In the genomic region with DNA sequence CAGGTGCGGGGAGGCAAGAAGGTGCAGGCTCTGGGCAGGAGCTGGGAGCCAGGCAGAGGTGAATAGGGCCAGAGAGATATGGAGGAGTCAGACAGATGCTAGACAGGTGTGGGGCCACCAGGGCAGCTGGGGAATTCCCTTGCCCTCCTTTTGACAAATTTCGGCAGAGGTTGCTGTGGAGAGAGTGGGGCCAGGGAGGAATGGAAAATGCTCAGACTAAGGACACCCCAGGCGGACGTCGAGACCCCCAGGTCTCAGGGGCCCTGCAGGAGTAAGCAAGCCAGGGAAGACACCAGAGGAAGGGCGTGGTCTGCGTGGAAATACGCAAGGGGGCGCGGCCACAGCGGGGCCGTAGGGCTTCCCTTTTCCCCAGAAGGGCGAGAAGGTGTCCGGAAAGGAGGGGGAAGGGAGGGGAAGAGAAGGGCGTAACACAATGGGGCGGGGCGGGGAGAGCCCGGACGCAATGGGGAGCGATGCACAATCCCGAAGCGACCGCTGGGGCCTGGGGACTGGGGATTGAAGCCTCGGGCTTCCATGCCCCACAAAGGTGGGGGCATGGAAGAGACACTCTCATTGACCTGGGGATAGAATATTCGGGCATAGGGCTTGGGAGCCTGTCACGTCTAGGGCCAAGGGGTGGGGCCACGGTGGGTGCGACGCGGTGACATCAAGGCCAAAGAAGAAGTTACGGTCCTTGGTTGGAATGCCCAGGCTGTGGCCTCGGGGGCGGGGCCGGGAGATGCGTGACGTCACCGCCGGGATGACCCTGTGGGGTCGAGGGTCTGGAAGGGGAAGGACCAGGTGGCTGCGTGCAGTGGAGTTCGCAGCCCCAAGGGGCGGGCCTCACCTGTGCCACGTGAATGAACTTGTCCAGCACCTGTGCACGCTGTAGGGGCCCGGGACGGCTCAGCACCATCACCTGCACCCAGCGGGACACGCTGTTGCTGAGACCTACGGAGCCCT, we compare ENCODE assay signal across 1 cellular context.
TF ChIP-seq lines count a peak whose summit lies in the region.

No MANE protein-coding gene starts in this region.

TF ChIP-seq in HEK293, 187 proteins besides CTCF, POLR2A, EP300 and RAD21 (continued from another document and continues in another):
- peak; percentile 60 for TF ChIP-seq ZBTB17 (tag by site-specific recombination; IDR thresholded peaks at IDR 0.05)
- peak; percentile 99 for TF ChIP-seq KLF1 (tag by site-specific recombination; IDR thresholded peaks at IDR 0.05)
- no peak for TF ChIP-seq HOXC10 (CRISPR knock-in tag; IDR thresholded peaks at IDR 0.05)
- no peak for TF ChIP-seq OVOL3 (tag by site-specific recombination; IDR thresholded peaks at IDR 0.05)
- TF ChIP-seq HOXA7 (CRISPR knock-in tag; IDR thresholded peaks at IDR 0.05; ENCODE audit: borderline replicate concordance), result no peak
- TF ChIP-seq IKZF3 (tag by site-specific recombination; IDR thresholded peaks at IDR 0.05), result peak; percentile 67
- TF ChIP-seq ZNF324 (tag by site-specific recombination; IDR thresholded peaks at IDR 0.05), result no peak; the same call in 1 of the 2 replicates
- peak; percentile 94 for TF ChIP-seq ZBTB8A (tag by site-specific recombination; IDR thresholded peaks at IDR 0.05)
- TF ChIP-seq, protein P1, sequence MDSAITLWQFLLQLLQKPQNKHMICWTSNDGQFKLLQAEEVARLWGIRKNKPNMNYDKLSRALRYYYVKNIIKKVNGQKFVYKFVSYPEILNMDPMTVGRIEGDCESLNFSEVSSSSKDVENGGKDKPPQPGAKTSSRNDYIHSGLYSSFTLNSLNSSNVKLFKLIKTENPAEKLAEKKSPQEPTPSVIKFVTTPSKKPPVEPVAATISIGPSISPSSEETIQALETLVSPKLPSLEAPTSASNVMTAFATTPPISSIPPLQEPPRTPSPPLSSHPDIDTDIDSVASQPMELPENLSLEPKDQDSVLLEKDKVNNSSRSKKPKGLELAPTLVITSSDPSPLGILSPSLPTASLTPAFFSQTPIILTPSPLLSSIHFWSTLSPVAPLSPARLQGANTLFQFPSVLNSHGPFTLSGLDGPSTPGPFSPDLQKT (IDR thresholded peaks at IDR 0.05; ENCODE audit: borderline replicate concordance, low read depth, low read length), result no peak
- 0 out of 2 replicates have a peak, but pooled peaks have one; percentile 10 for TF ChIP-seq ZNF791 (tag by site-specific recombination; IDR thresholded peaks at IDR 0.05)
- TF ChIP-seq ZNF394 (tag by site-specific recombination; IDR thresholded peaks at IDR 0.05; ENCODE audit: borderline replicate concordance), result no peak
- no peak for TF ChIP-seq ZNF76 (tag by site-specific recombination; IDR thresholded peaks at IDR 0.05; ENCODE audit: borderline replicate concordance, low read depth)
- no peak for TF ChIP-seq SETDB1 (IDR thresholded peaks at IDR 0.05; ENCODE audit: insufficient read length, low read length)
- no peak for TF ChIP-seq ZSCAN30 (tag by site-specific recombination; IDR thresholded peaks at IDR 0.05)
- TF ChIP-seq ZNF558 (tag by site-specific recombination; IDR thresholded peaks at IDR 0.05), result no peak
- TF ChIP-seq, protein P2, sequence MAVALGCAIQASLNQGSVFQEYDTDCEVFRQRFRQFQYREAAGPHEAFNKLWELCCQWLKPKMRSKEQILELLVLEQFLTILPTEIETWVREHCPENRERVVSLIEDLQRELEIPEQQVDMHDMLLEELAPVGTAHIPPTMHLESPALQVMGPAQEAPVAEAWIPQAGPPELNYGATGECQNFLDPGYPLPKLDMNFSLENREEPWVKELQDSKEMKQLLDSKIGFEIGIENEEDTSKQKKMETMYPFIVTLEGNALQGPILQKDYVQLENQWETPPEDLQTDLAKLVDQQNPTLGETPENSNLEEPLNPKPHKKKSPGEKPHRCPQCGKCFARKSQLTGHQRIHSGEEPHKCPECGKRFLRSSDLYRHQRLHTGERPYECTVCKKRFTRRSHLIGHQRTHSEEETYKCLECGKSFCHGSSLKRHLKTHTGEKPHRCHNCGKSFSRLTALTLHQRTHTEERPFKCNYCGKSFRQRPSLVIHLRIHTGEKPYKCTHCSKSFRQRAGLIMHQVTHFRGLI (tag by site-specific recombination; IDR thresholded peaks at IDR 0.05), result peak; percentile 74
- TF ChIP-seq, protein P3, sequence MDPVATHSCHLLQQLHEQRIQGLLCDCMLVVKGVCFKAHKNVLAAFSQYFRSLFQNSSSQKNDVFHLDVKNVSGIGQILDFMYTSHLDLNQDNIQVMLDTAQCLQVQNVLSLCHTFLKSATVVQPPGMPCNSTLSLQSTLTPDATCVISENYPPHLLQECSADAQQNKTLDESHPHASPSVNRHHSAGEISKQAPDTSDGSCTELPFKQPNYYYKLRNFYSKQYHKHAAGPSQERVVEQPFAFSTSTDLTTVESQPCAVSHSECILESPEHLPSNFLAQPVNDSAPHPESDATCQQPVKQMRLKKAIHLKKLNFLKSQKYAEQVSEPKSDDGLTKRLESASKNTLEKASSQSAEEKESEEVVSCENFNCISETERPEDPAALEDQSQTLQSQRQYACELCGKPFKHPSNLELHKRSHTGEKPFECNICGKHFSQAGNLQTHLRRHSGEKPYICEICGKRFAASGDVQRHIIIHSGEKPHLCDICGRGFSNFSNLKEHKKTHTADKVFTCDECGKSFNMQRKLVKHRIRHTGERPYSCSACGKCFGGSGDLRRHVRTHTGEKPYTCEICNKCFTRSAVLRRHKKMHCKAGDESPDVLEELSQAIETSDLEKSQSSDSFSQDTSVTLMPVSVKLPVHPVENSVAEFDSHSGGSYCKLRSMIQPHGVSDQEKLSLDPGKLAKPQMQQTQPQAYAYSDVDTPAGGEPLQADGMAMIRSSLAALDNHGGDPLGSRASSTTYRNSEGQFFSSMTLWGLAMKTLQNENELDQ (tag by site-specific recombination; IDR thresholded peaks at IDR 0.05; ENCODE audit: low read depth), result no peak
- no peak for TF ChIP-seq ZNF19 (tag by site-specific recombination; IDR thresholded peaks at IDR 0.05; ENCODE audit: low read depth)
- TF ChIP-seq GFI1B (tag by site-specific recombination; IDR thresholded peaks at IDR 0.05), result no peak
- no peak for TF ChIP-seq ZNF37A (tag by site-specific recombination; IDR thresholded peaks at IDR 0.05)
- TF ChIP-seq, protein P4, sequence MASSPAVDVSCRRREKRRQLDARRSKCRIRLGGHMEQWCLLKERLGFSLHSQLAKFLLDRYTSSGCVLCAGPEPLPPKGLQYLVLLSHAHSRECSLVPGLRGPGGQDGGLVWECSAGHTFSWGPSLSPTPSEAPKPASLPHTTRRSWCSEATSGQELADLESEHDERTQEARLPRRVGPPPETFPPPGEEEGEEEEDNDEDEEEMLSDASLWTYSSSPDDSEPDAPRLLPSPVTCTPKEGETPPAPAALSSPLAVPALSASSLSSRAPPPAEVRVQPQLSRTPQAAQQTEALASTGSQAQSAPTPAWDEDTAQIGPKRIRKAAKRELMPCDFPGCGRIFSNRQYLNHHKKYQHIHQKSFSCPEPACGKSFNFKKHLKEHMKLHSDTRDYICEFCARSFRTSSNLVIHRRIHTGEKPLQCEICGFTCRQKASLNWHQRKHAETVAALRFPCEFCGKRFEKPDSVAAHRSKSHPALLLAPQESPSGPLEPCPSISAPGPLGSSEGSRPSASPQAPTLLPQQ (tag by site-specific recombination; IDR thresholded peaks at IDR 0.05), result peak; percentile 50; the same call in 1 of the 2 replicates
- TF ChIP-seq ZBTB20 (tag by site-specific recombination; IDR thresholded peaks at IDR 0.05), result peak; percentile 14; the same call in 1 of the 2 replicates
- TF ChIP-seq ZNF292 (tag by site-specific recombination; IDR thresholded peaks at IDR 0.05; ENCODE audit: borderline replicate concordance, low read depth), result no peak
- TF ChIP-seq SCRT1 (tag by site-specific recombination; IDR thresholded peaks at IDR 0.05; ENCODE audit: borderline replicate concordance), result 0 out of 2 replicates have a peak, but pooled peaks have one; percentile 39
- no peak for TF ChIP-seq OSR2 (tag by site-specific recombination; IDR thresholded peaks at IDR 0.05)
- TF ChIP-seq, protein P5, sequence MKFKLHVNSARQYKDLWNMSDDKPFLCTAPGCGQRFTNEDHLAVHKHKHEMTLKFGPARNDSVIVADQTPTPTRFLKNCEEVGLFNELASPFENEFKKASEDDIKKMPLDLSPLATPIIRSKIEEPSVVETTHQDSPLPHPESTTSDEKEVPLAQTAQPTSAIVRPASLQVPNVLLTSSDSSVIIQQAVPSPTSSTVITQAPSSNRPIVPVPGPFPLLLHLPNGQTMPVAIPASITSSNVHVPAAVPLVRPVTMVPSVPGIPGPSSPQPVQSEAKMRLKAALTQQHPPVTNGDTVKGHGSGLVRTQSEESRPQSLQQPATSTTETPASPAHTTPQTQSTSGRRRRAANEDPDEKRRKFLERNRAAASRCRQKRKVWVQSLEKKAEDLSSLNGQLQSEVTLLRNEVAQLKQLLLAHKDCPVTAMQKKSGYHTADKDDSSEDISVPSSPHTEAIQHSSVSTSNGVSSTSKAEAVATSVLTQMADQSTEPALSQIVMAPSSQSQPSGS (tag by site-specific recombination; IDR thresholded peaks at IDR 0.05; ENCODE audit: low read depth), result peak; percentile 98
- peak; percentile 47 for TF ChIP-seq ZNF600 (tag by site-specific recombination; IDR thresholded peaks at IDR 0.05)
- TF ChIP-seq, protein P6, sequence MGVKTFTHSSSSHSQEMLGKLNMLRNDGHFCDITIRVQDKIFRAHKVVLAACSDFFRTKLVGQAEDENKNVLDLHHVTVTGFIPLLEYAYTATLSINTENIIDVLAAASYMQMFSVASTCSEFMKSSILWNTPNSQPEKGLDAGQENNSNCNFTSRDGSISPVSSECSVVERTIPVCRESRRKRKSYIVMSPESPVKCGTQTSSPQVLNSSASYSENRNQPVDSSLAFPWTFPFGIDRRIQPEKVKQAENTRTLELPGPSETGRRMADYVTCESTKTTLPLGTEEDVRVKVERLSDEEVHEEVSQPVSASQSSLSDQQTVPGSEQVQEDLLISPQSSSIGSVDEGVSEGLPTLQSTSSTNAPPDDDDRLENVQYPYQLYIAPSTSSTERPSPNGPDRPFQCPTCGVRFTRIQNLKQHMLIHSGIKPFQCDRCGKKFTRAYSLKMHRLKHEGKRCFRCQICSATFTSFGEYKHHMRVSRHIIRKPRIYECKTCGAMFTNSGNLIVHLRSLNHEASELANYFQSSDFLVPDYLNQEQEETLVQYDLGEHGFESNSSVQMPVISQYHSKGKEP (tag by site-specific recombination; IDR thresholded peaks at IDR 0.05), result no peak
- TF ChIP-seq SCRT2 (tag by site-specific recombination; IDR thresholded peaks at IDR 0.05), result peak; percentile 58
- no peak for TF ChIP-seq ZNF155 (tag by site-specific recombination; IDR thresholded peaks at IDR 0.05)
- no peak for TF ChIP-seq ZNF747 (tag by site-specific recombination; IDR thresholded peaks at IDR 0.05)
- TF ChIP-seq ZNF521 (tag by site-specific recombination; IDR thresholded peaks at IDR 0.05), result no peak
- TF ChIP-seq, protein P7, sequence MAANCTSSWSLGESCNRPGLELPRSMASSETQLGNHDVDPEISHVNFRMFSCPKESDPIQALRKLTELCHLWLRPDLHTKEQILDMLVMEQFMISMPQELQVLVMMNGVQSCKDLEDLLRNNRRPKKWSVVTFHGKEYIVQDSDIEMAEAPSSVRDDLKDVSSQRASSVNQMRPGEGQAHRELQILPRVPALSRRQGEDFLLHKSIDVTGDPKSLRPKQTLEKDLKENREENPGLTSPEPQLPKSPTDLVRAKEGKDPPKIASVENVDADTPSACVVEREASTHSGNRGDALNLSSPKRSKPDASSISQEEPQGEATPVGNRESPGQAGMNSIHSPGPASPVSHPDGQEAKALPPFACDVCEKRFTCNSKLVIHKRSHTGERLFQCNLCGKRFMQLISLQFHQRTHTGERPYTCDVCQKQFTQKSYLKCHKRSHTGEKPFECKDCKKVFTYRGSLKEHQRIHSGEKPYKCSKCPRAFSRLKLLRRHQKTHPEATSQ (tag by site-specific recombination; IDR thresholded peaks at IDR 0.05), result no peak
- no peak for TF ChIP-seq ZFP3 (tag by site-specific recombination; IDR thresholded peaks at IDR 0.05; ENCODE audit: low read depth)
- TF ChIP-seq ZNF10 (tag by site-specific recombination; IDR thresholded peaks at IDR 0.05), result no peak
- no peak for TF ChIP-seq ZNF248 (tag by site-specific recombination; IDR thresholded peaks at IDR 0.05)
- no peak; the same call in 1 of the 2 replicates for TF ChIP-seq ZFP37 (tag by site-specific recombination; IDR thresholded peaks at IDR 0.05)
- no peak for TF ChIP-seq ZNF768 (tag by site-specific recombination; IDR thresholded peaks at IDR 0.05)
- peak; percentile 20; the same call in 1 of the 2 replicates for TF ChIP-seq EGR2 (tag by site-specific recombination; IDR thresholded peaks at IDR 0.05; ENCODE audit: low read depth)
- no peak for TF ChIP-seq ZNF548 (tag by site-specific recombination; IDR thresholded peaks at IDR 0.05)
- TF ChIP-seq, protein P8, sequence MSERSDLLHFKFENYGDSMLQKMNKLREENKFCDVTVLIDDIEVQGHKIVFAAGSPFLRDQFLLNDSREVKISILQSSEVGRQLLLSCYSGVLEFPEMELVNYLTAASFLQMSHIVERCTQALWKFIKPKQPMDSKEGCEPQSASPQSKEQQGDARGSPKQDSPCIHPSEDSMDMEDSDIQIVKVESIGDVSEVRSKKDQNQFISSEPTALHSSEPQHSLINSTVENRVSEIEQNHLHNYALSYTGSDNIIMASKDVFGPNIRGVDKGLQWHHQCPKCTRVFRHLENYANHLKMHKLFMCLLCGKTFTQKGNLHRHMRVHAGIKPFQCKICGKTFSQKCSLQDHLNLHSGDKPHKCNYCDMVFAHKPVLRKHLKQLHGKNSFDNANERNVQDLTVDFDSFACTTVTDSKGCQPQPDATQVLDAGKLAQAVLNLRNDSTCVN (tag by site-specific recombination; optimal IDR thresholded peaks at IDR 0.05), result peak; percentile 18
- TF ChIP-seq ZNF112 (tag by site-specific recombination; IDR thresholded peaks at IDR 0.05), result no peak
- no peak for TF ChIP-seq ZNF560 (tag by site-specific recombination; IDR thresholded peaks at IDR 0.05; ENCODE audit: borderline replicate concordance)
- no peak for TF ChIP-seq HOXD13 (CRISPR knock-in tag; IDR thresholded peaks at IDR 0.05; ENCODE audit: borderline replicate concordance)
- peak; percentile 93 for TF ChIP-seq ZNF341 (tag by site-specific recombination; IDR thresholded peaks at IDR 0.05; ENCODE audit: low read depth)
- TF ChIP-seq, protein P9, sequence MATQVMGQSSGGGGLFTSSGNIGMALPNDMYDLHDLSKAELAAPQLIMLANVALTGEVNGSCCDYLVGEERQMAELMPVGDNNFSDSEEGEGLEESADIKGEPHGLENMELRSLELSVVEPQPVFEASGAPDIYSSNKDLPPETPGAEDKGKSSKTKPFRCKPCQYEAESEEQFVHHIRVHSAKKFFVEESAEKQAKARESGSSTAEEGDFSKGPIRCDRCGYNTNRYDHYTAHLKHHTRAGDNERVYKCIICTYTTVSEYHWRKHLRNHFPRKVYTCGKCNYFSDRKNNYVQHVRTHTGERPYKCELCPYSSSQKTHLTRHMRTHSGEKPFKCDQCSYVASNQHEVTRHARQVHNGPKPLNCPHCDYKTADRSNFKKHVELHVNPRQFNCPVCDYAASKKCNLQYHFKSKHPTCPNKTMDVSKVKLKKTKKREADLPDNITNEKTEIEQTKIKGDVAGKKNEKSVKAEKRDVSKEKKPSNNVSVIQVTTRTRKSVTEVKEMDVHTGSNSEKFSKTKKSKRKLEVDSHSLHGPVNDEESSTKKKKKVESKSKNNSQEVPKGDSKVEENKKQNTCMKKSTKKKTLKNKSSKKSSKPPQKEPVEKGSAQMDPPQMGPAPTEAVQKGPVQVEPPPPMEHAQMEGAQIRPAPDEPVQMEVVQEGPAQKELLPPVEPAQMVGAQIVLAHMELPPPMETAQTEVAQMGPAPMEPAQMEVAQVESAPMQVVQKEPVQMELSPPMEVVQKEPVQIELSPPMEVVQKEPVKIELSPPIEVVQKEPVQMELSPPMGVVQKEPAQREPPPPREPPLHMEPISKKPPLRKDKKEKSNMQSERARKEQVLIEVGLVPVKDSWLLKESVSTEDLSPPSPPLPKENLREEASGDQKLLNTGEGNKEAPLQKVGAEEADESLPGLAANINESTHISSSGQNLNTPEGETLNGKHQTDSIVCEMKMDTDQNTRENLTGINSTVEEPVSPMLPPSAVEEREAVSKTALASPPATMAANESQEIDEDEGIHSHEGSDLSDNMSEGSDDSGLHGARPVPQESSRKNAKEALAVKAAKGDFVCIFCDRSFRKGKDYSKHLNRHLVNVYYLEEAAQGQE (tag by site-specific recombination; IDR thresholded peaks at IDR 0.05), result no peak
